Comparison of ENCODE assay signal across 10 cellular contexts in the genomic region with DNA sequence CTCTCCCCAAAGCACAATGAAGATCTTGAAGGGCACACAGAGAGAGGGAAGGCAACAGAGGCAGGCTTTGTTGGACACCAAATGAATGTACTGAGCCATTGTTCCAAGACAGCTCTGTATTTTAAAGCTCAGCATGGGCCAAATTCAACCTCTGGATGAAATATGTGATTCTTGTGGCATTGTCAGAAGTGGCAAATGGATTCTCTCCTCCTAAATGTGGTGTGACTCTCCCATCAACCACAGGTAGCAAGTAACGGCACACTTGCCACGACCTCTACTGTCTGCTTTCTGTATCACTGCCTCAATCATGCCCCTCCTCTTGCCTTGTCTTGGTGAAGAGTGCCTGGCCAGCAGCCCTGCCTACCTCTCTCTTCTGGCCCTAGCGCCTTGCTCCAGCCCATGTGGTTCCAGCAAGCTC. TPM values are rescaled to one million over a fixed set of nuclear protein-coding genes. Genes with fewer than 3 reads are reported as not detected.
DNase-seq lines count a peak whose midpoint lies in the region; ATAC-seq and TF ChIP-seq lines count a peak whose summit lies in the region.
"Had no signal": no experiment of that assay in that cellular context is flagged by ENCODE, and none has a peak within 500 bp of the region (broad histone marks: within the 10 kb centered on the region; RNA-seq: fewer than 3 reads in every experiment).

No MANE protein-coding gene starts in this region.

- H3K4me1 ChIP-seq in BE2C = no peaks in the 10 kb centered on the region; the same call in 1 of the 2 replicates

- TF ChIP-seq CTCF in choroid plexus epithelial cell (conservative IDR thresholded peaks at IDR 0.05; ENCODE audit: low read depth, low read length) (peak; percentile 31), BE2C (IDR thresholded peaks at IDR 0.05; ENCODE audit: low read depth, low read length) (no peak)

- H3K27me3 ChIP-seq in BE2C = no peaks in the 10 kb centered on the region
- H3K27me3 ChIP-seq: Peyer's patch had no signal

- no peaks in the 10 kb centered on the region for H3K9me3 ChIP-seq in BE2C
- H3K9me3 ChIP-seq: Peyer's patch had no signal

- H3K36me3 ChIP-seq in BE2C = no peaks in the 10 kb centered on the region
- H3K36me3 ChIP-seq: Peyer's patch had no signal

- DNase-seq in SKM-1 (lab: John Stamatoyannopoulos, UW; ENCODE audit: unreplicated experiment) (peak; percentile 1), SKM-1 treated with dmso at 0.1 percent for 144 hours (lab: John Stamatoyannopoulos, UW; ENCODE audit: unreplicated experiment) (no peak), choroid plexus epithelial cell (ENCODE audit: low read depth) (no peak), substantia nigra (lab: John Stamatoyannopoulos, UW) (peak in 31 of 49 donors; percentile 2 to 78 (median 43)), BE2C (no peak), NCI-H1092 treated with DMSO at 0.1 percent for 48 hours (lab: John Stamatoyannopoulos, UW) (no peak), EL (no peak)

- no peak overlapping the region for H3K4me3 ChIP-seq in choroid plexus epithelial cell (ENCODE audit: low read depth, low read length)
- no peak overlapping the region for H3K4me3 ChIP-seq in BE2C (ENCODE audit: low read depth, low read length)
- H3K4me3 ChIP-seq: Peyer's patch had no signal

- peak; percentile 66 for ATAC-seq in HG03439 (IDR thresholded peaks at IDR 0.05; ENCODE audit: unreplicated experiment)

- peak overlapping the region; percentile 96 for H3K27ac ChIP-seq in substantia nigra (ENCODE audit: low read depth, low read length, poor library complexity, severe bottlenecking)

RNA-seq across cellular contexts. Expression of a gene that starts 6.1 kb away (rescaled TPM):
- polyA plus RNA-seq in BE2C (2012; ENCODE audit: insufficient read depth, insufficient read length, low read depth) = 0.49 TPM

RNA-seq across cellular contexts. Expression of a gene that starts 11.6 kb away (rescaled TPM):
- polyA plus RNA-seq in BE2C (2012; ENCODE audit: insufficient read depth, insufficient read length, low read depth) = not detected
- polyA plus RNA-seq: AG04450 had no signal

RNA-seq across cellular contexts. Expression of a gene that starts 37.6 kb away (rescaled TPM):
- 12.8 TPM for polyA plus RNA-seq in BE2C (2012; ENCODE audit: insufficient read depth, insufficient read length, low read depth)

Comparison
In these comparisons a context has a peak if more than half of its experiments do, and no peak if none do; other contexts are left out.
1. DNase-seq: peak in SKM-1 (single experiment) and substantia nigra (31 of 49); none in SKM-1 treated with dmso at 0.1 percent for 144 hours (single experiment), choroid plexus epithelial cell (single experiment), BE2C (single experiment), NCI-H1092 treated with DMSO at 0.1 percent for 48 hours (single experiment) and EL (single experiment).